In the genomic region with DNA sequence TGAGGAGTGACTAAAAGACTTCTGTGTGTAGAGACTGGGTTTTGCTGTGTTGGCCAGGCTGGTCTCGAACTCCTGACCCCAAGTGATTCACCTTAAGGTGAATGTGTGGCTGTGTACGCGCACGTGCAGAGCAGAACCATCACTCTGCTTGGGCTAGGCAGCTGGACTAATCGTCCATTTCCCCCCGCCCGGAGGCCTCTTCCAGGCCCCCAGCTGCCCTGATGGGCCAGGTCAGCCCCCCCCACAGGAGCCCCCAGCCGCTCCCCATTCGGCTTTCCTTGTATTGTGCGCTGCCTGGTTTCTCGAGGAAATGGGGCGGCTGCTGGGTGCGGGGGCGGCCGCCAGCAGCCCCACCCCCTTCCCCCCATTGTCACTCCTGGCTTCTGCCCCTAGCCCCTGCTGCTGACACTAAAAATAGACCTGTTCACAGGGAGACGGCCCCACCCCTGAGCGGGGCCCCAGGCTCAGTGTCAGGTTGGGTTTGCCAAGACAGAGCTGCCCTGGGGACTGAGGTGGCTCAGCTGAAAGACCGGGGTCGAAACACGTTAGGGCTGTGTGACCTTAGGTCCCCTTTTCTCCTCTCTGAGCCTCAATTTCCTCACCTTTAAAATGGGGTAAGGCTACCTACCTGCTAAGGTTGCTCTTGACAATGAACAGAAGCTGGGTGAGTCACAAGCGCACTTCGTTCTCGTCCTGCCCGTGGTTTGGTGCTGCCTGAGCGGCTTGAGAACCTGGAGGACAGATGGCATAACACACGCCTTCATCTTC, we compare ENCODE assay signal across 17 cellular contexts. TPM values are rescaled to one million over a fixed set of nuclear protein-coding genes. Genes with fewer than 3 reads are reported as not detected.
DNase-seq lines count a peak whose midpoint lies in the region; ATAC-seq and TF ChIP-seq lines count a peak whose summit lies in the region.
"Had no signal": no experiment of that assay in that cellular context is flagged by ENCODE, and none has a peak within 500 bp of the region (broad histone marks: within the 10 kb centered on the region; RNA-seq: fewer than 3 reads in every experiment).

No MANE protein-coding gene starts in this region.

- peaks cover 31% of the 10 kb centered on the region for H3K4me1 Mint-ChIP-seq in WTC11
- H3K4me1 Mint-ChIP-seq in activated naive CD8-positive, alpha-beta T cell treated with anti-CD3 and anti-CD28 coated beads for 36 hours, result no peaks in the 10 kb centered on the region

- intact Hi-C loops in left cardiac atrium (cut with DNase I), result loop anchor here in 1 of 2 donors (10.0 kb wide), 1 partner anchor 157 kb away; no protein-coding TSS in a partner anchor

- no peak for TF ChIP-seq CTCF in WTC11 (IDR thresholded peaks at IDR 0.05)

- no peak for ATAC-seq in WTC11
- ATAC-seq in left cardiac atrium, result peak; percentile 75 to 76
- no peak for ATAC-seq in HG02840 (IDR thresholded peaks at IDR 0.05; ENCODE audit: low FRiP score, unreplicated experiment)
- ATAC-seq in GM18858 (IDR thresholded peaks at IDR 0.05; ENCODE audit: unreplicated experiment), result no peak
- ATAC-seq: left colon had no signal

- POLR2A ChIA-PET in WTC11 (lab: Charles Lee), result no interaction called here

- no peaks in the 10 kb centered on the region for H3K9me3 Mint-ChIP-seq in WTC11
- H3K9me3 Mint-ChIP-seq in activated naive CD8-positive, alpha-beta T cell treated with anti-CD3 and anti-CD28 coated beads for 36 hours, result no peaks in the 10 kb centered on the region

- H3K4me3 Mint-ChIP-seq in WTC11, result no peak overlapping the region
- H3K4me3 Mint-ChIP-seq in activated naive CD8-positive, alpha-beta T cell treated with anti-CD3 and anti-CD28 coated beads for 36 hours, result no peak overlapping the region

- in situ Hi-C loops in KBM-7 (cut with MboI; ENCODE audit: low pct_unique_long_range_greater_than_20kb, low sequenced_read_pairs), result no loop called here

- DNase-seq in KBM-7 (peak; percentile 41), WTC11 (ENCODE audit: low spot score) (no peak), left cardiac atrium (peak; percentile 43), retina (peak; percentile 22)
- no peak for DNase-seq in activated naive CD8-positive, alpha-beta T cell treated with anti-CD3 and anti-CD28 coated beads for 36 hours
- DNase-seq: foreskin fibroblast; left colon; NCI-H774; stimulated activated naive CD4-positive, alpha-beta T cell; T-helper 9 cell; transverse colon had no signal

- no peak overlapping the region for H3K27ac Mint-ChIP-seq in WTC11
- H3K27ac Mint-ChIP-seq in activated naive CD8-positive, alpha-beta T cell treated with anti-CD3 and anti-CD28 coated beads for 36 hours, result no peak overlapping the region

- CTCF ChIA-PET in WTC11 (lab: Charles Lee), result interaction anchor here (1.0 to 2.8 kb wide), 4 partner anchors 9 to 171 kb away, joined by 3 to 22 read pairs (median 8); no protein-coding TSS in a partner anchor

- H3K27me3 Mint-ChIP-seq in WTC11 (ENCODE audit: low read depth), result no peaks in the 10 kb centered on the region
- H3K27me3 Mint-ChIP-seq in activated naive CD8-positive, alpha-beta T cell treated with anti-CD3 and anti-CD28 coated beads for 36 hours, result peaks cover 32% of the 10 kb centered on the region

- H3K36me3 Mint-ChIP-seq in WTC11, result no peaks in the 10 kb centered on the region
- no peaks in the 10 kb centered on the region for H3K36me3 Mint-ChIP-seq in activated naive CD8-positive, alpha-beta T cell treated with anti-CD3 and anti-CD28 coated beads for 36 hours

TF ChIP-seq in WTC11, 78 proteins besides CTCF, POLR2A, EP300 and RAD21:
- TF ChIP-seq ZNF671 (CRISPR knock-in tag; IDR thresholded peaks at IDR 0.05) (no peak), GTF2I (CRISPR knock-in tag; conservative IDR thresholded peaks at IDR 0.05) (0 out of 2 replicates have a peak, but pooled peaks have one; percentile 38)

RNA-seq across cellular contexts. Expression of gene CSNK2A1, which starts 24.7 kb away (rescaled TPM):
- total RNA-seq in WTC11 (2021) (235 to 244 TPM (median 236 TPM) in 3 replicates), left cardiac atrium (100 to 1,000 TPM in 1 of 2 donors, 10 to 100 TPM in 1; 86.4 to 110 TPM)
- total RNA-seq in activated naive CD8-positive, alpha-beta T cell treated with anti-CD3 and anti-CD28 coated beads for 36 hours, result 100 to 1,000 TPM; 180 to 202 TPM

RNA-seq across cellular contexts. Expression of gene TCF15, which starts 41.8 kb away (rescaled TPM):
- total RNA-seq in WTC11 (2021) (3.8 to 5.8 TPM (median 4.6 TPM) in 3 replicates), left cardiac atrium (10 to 100 TPM in 1 of 2 donors, 1 to 10 TPM in 1; 7.3 to 10.3 TPM)
- under 1 TPM; 0.14 to 0.23 TPM for total RNA-seq in activated naive CD8-positive, alpha-beta T cell treated with anti-CD3 and anti-CD28 coated beads for 36 hours
- total RNA-seq: HT-29, LHCN-M2, Peyer's patch, renal cortical epithelial cell, transverse colon had no signal

Comparison
In these comparisons a context has a peak if more than half of its experiments do, and no peak if none do; other contexts are left out.
1. DNase-seq: peak in KBM-7 (single experiment), left cardiac atrium (single experiment) and retina (single experiment); none in WTC11 (single experiment) and activated naive CD8-positive, alpha-beta T cell treated with anti-CD3 and anti-CD28 coated beads for 36 hours (single experiment).
2. ATAC-seq: peak in left cardiac atrium (2 of 2); none in WTC11 (single experiment), HG02840 (single experiment) and GM18858 (single experiment).